ENCODE assay signal across 8 cellular contexts in genomic region chr19:3095375-3096191, GRCh38. TPM values are rescaled to one million over a fixed set of nuclear protein-coding genes. Genes with fewer than 3 reads are reported as not detected.
DNase-seq lines count a peak whose midpoint lies in the region; ATAC-seq and TF ChIP-seq lines count a peak whose summit lies in the region.

No MANE protein-coding gene starts in this region.

- BruUV-seq in A673 (replicated peaks; lab: Mats Ljungman, UMichigan) = no TSS peak

- no peak overlapping the region for H3K9ac ChIP-seq in Karpas-422 (ENCODE audit: low read length)

- H3K27ac ChIP-seq in A673 (ENCODE audit: low read depth, low read length, poor library complexity, severe bottlenecking) (peak overlapping the region; percentile 84), Karpas-422 (ENCODE audit: low read length) (no peak overlapping the region), foreskin keratinocyte (peak overlapping the region; percentile 44), skin epidermis (peak overlapping the region in 17 of 21 experiments; percentile 16 to 90 (median 78))

- peak overlapping the region; percentile 65 for H3K4me2 ChIP-seq in Karpas-422 (ENCODE audit: low read depth, low read length, poor library complexity, severe bottlenecking)

- H3K4me1 ChIP-seq in A673 (ENCODE audit: insufficient read depth, low read length, poor library complexity, severe bottlenecking) = peaks cover 16% of the 10 kb centered on the region
- H3K4me1 ChIP-seq in Karpas-422 (ENCODE audit: low read length) = peaks cover 5% of the 10 kb centered on the region
- no peaks in the 10 kb centered on the region for H3K4me1 ChIP-seq in foreskin keratinocyte

- no peaks in the 10 kb centered on the region for H3K27me3 ChIP-seq in A673 (replicated peaks; ENCODE audit: insufficient read depth, low read depth, low read length, poor library complexity)
- H3K27me3 ChIP-seq in Karpas-422 (ENCODE audit: low read length) = no peaks in the 10 kb centered on the region
- no peaks in the 10 kb centered on the region for H3K27me3 ChIP-seq in foreskin keratinocyte

- DNase-seq in A673 (ENCODE audit: low spot score) (no peak), Karpas-422 (no peak), foreskin keratinocyte (no peak), foreskin melanocyte (no peak), GF-D8 (lab: John Stamatoyannopoulos, UW) (no peak)
- peak; percentile 39 to 65 for DNase-seq in activated T-cell treated with anti-CD3 and anti-CD28 coated beads, Interleukin-2, amount 50 U/mL, for 72 hours

- H3K36me3 ChIP-seq in A673 (ENCODE audit: insufficient read depth, low read length, poor library complexity, severe bottlenecking) (no peaks in the 10 kb centered on the region), Karpas-422 (ENCODE audit: insufficient read depth, low read length) (no peaks in the 10 kb centered on the region)

- H3K27me3 Mint-ChIP-seq in activated T-cell treated with anti-CD3 and anti-CD28 coated beads, Interleukin-2, amount 50 U/mL, for 72 hours (ENCODE audit: low read depth) = no peaks in the 10 kb centered on the region

- H3K4me3 ChIP-seq in A673 (ENCODE audit: low read depth, low read length, poor library complexity, severe bottlenecking) (peak overlapping the region; percentile 96), Karpas-422 (ENCODE audit: low read length) (0 out of 2 replicates have a peak overlapping the region, but pooled peaks have one; percentile 64), skin epidermis (peak overlapping the region; percentile 41 to 92 (median 71))

- no peaks in the 10 kb centered on the region for H3K79me2 ChIP-seq in Karpas-422 (ENCODE audit: low read length)

- CTCF ChIA-PET in A673 (lab: Charles Lee) = interaction anchor here (0.6 to 0.8 kb wide), 3 partner anchors 8 to 48 kb away, joined by 3 to 9 read pairs (median 5); no protein-coding TSS in a partner anchor

- POLR2A ChIA-PET in A673 (lab: Charles Lee; ENCODE audit: low non-redundant PET) = no interaction called here

- peaks cover 22% of the 10 kb centered on the region for H3K4me1 Mint-ChIP-seq in activated T-cell treated with anti-CD3 and anti-CD28 coated beads, Interleukin-2, amount 50 U/mL, for 72 hours (ENCODE audit: low read depth)

- peak overlapping the region; percentile 50 for H3K27ac Mint-ChIP-seq in activated T-cell treated with anti-CD3 and anti-CD28 coated beads, Interleukin-2, amount 50 U/mL, for 72 hours

- intact Hi-C loops in A673 (cut with micrococcal nuclease; ENCODE audit: unreplicated experiment) = no loop called here

- H3K4me3 Mint-ChIP-seq in activated T-cell treated with anti-CD3 and anti-CD28 coated beads, Interleukin-2, amount 50 U/mL, for 72 hours = peak overlapping the region; percentile 85 to 89

- no peaks in the 10 kb centered on the region for H3K9me3 Mint-ChIP-seq in activated T-cell treated with anti-CD3 and anti-CD28 coated beads, Interleukin-2, amount 50 U/mL, for 72 hours

- no peaks in the 10 kb centered on the region for H3K9me3 ChIP-seq in A673 (ENCODE audit: low read depth, low read length, poor library complexity, severe bottlenecking)
- no peaks in the 10 kb centered on the region for H3K9me3 ChIP-seq in Karpas-422 (ENCODE audit: low read length)

- peaks cover 7% of the 10 kb centered on the region; the same call in 1 of the 2 replicates for H4K20me1 ChIP-seq in Karpas-422 (ENCODE audit: insufficient read depth, low read depth, low read length)

- TF ChIP-seq CTCF in A673 (conservative IDR thresholded peaks at IDR 0.05; ENCODE audit: low read depth, low read length) (no peak), foreskin keratinocyte (conservative IDR thresholded peaks at IDR 0.05) (no peak)

- H3K9me2 ChIP-seq in Karpas-422 (replicated peaks; ENCODE audit: insufficient read depth, low read length) = no peaks in the 10 kb centered on the region

- H2AFZ ChIP-seq in Karpas-422 (ENCODE audit: low read length) = no peak overlapping the region

- H3K36me3 Mint-ChIP-seq in activated T-cell treated with anti-CD3 and anti-CD28 coated beads, Interleukin-2, amount 50 U/mL, for 72 hours (ENCODE audit: insufficient read depth in 2 of 2) = peaks cover 0 to 1% of the 10 kb centered on the region in 2 donors

- ATAC-seq in activated T-cell treated with anti-CD3 and anti-CD28 coated beads, Interleukin-2, amount 50 U/mL, for 72 hours (replicated peaks in 1 of 2) = peak; percentile 16 to 30
- no peak for ATAC-seq in foreskin keratinocyte
- ATAC-seq in GM21447 (IDR thresholded peaks at IDR 0.05; ENCODE audit: unreplicated experiment) = no peak

RNA-seq across cellular contexts. Expression of gene GNA11, which starts 1.4 kb away (rescaled TPM):
- total RNA-seq in A673 (2021) = 61.6 and 64.3 TPM in 2 replicates
- total RNA-seq in Karpas-422 (2014; rRNA removed; shearing (Covaris generic); ENCODE audit: low replicate concordance) = 0.58 and 2.6 TPM in 2 replicates
- 1 to 10 TPM; 7.7 to 8.4 TPM for total RNA-seq in activated T-cell treated with anti-CD3 and anti-CD28 coated beads, Interleukin-2, amount 50 U/mL, for 72 hours
- total RNA-seq in foreskin keratinocyte = 53.7 and 59.5 TPM in 2 replicates
- 38.7 and 40.1 TPM in 2 replicates for polyA plus RNA-seq in foreskin keratinocyte

RNA-seq across cellular contexts. Expression of gene TLE5, which starts 33.3 kb away (rescaled TPM):
- 360 and 397 TPM in 2 replicates for total RNA-seq in A673 (2021)
- 146 and 233 TPM in 2 replicates for total RNA-seq in Karpas-422 (2014; rRNA removed; shearing (Covaris generic); ENCODE audit: low replicate concordance)
- 100 to 1,000 TPM; 286 to 349 TPM for total RNA-seq in activated T-cell treated with anti-CD3 and anti-CD28 coated beads, Interleukin-2, amount 50 U/mL, for 72 hours
- 343 TPM in 2 replicates for total RNA-seq in foreskin keratinocyte
- 417 and 421 TPM in 2 replicates for polyA plus RNA-seq in foreskin keratinocyte

RNA-seq across cellular contexts. Expression of gene GNA15, which starts 40.2 kb away (rescaled TPM):
- 0.26 TPM in 1 of 2 replicates, not detected in the other for total RNA-seq in A673 (2021)
- total RNA-seq in Karpas-422 (2014; rRNA removed; shearing (Covaris generic); ENCODE audit: low replicate concordance) = not detected in 2 replicates
- 10 to 100 TPM; 32.8 to 66.5 TPM for total RNA-seq in activated T-cell treated with anti-CD3 and anti-CD28 coated beads, Interleukin-2, amount 50 U/mL, for 72 hours
- total RNA-seq in foreskin keratinocyte = 114 and 130 TPM in 2 replicates
- 109 and 126 TPM in 2 replicates for polyA plus RNA-seq in foreskin keratinocyte

Comparison
In these comparisons a context has a peak if more than half of its experiments do, and no peak if none do; other contexts are left out.
1. DNase-seq: peak in activated T-cell treated with anti-CD3 and anti-CD28 coated beads, Interleukin-2, amount 50 U/mL, for 72 hours (2 of 2); none in A673 (single experiment), Karpas-422 (single experiment), foreskin keratinocyte (0 of 2), foreskin melanocyte (single experiment) and GF-D8 (single experiment).
2. ATAC-seq: peak in activated T-cell treated with anti-CD3 and anti-CD28 coated beads, Interleukin-2, amount 50 U/mL, for 72 hours (2 of 2); none in foreskin keratinocyte (single experiment) and GM21447 (single experiment).
3. RNA of gene GNA15, which starts 40.2 kb away (total RNA-seq): 114 to 130 TPM in foreskin keratinocyte and 32.8 to 66.5 TPM in activated T-cell treated with anti-CD3 and anti-CD28 coated beads, Interleukin-2, amount 50 U/mL, for 72 hours; 0.26 TPM in A673 and not detected in Karpas-422; every median in the first group is over 10 times any median in the second.
4. Peak in every context shown above with its lines, with median percentiles within 50 percentile points of each other: H3K4me3 ChIP-seq.